In genomic region chr16:51103590-51103989, GRCh38 we compare ENCODE assay signal across 34 cellular contexts. TPM values are rescaled to one million over a fixed set of nuclear protein-coding genes. Genes with fewer than 3 reads are reported as not detected.
"Had no signal": no experiment of that assay in that cellular context is flagged by ENCODE, and none has a peak within 500 bp of the region (broad histone marks: within the 10 kb centered on the region; RNA-seq: fewer than 3 reads in every experiment).

No MANE protein-coding gene starts in this region.

- ATAC-seq: activated CD4-positive, CD25-positive, alpha-beta regulatory T cell treated with anti-CD3 and anti-CD28 coated beads, Interleukin-2, amount 50 U/mL, for 24 hours; activated CD8-positive, alpha-beta memory T cell treated with anti-CD3 and anti-CD28 coated beads, Interleukin-2, amount 10 ng/mL, durations not matched to agents 7 days and 5 days; activated CD8-positive, alpha-beta T cell treated with anti-CD3 and anti-CD28 coated beads, Interleukin-2, amount 10 ng/mL, durations not matched to agents 7 days and 5 days; activated naive CD4-positive, alpha-beta T cell treated with anti-CD3 and anti-CD28 coated beads, Interleukin-2, amount 50 U/mL, for 72 hours; activated T-cell treated with anti-CD3 and anti-CD28 coated beads, Interleukin-2, amount 50 U/mL, for 72 hours; activated T-helper 17 cell treated with anti-CD3 and anti-CD28 coated beads, Interleukin-2, amount 50 U/mL, for 72 hours; body of pancreas had no signal

- H3K9me3 ChIP-seq: adrenal gland, body of pancreas, breast epithelium had no signal

- H3K9me3 Mint-ChIP-seq: activated CD4-positive, alpha-beta memory T cell treated with anti-CD3 and anti-CD28 coated beads, Interleukin-2, amount 10 ng/mL, durations not matched to agents 7 days and 5 days; activated CD4-positive, alpha-beta T cell treated with anti-CD3 and anti-CD28 coated beads, Interleukin-2, amount 10 ng/mL, durations not matched to agents 24 days and 14 days; activated naive CD4-positive, alpha-beta T cell treated with anti-CD3 and anti-CD28 coated beads for 36 hours; activated naive CD8-positive, alpha-beta T cell treated with anti-CD3 and anti-CD28 coated beads for 36 hours; activated T-cell treated with anti-CD3 and anti-CD28 coated beads, Interleukin-2, amount 50 U/mL, for 24 hours; activated T-cell treated with anti-CD3 and anti-CD28 coated beads, Interleukin-2, amount 50 U/mL, for 72 hours; activated T-helper 1 cell treated with anti-CD3 and anti-CD28 coated beads, Interleukin-12 subunit alpha, Interleukin-12 subunit beta, Interleukin-2, Interleukin-4 antibody, amounts not matched to agents 30 ng/mL and 10 ng/mL and 1 ng/mL, durations not matched to agents 14 hours and 24 hours and 36 hours; T-helper 1 cell treated with Interleukin-12 subunit alpha and Interleukin-12 subunit beta and Interleukin-4 antibody, amounts not matched to agents 30 μg/mL and 1 μg/mL, for 36 hours; T-helper 2 cell treated with Interferon-gamma antibody and Interleukin-4, amounts not matched to agents 5 μg/mL and 100 μg/mL, for 36 hours had no signal

- H3K27me3 ChIP-seq: adrenal gland, body of pancreas, brain microvascular endothelial cell had no signal

- DNase-seq: activated CD4-positive, alpha-beta memory T cell treated with anti-CD3 and anti-CD28 coated beads, Interleukin-2, amount 10 ng/mL, durations not matched to agents 7 days and 5 days; activated CD4-positive, alpha-beta T cell treated with anti-CD3 and anti-CD28 coated beads for 4 hours; activated CD4-positive, alpha-beta T cell treated with anti-CD3 and anti-CD28 coated beads, Interleukin-2, amount 10 ng/mL, durations not matched to agents 24 days and 14 days; activated CD4-positive, alpha-beta T cell treated with anti-CD3 and anti-CD28 coated beads, Interleukin-2, amount 50 U/mL, for 48 hours; activated CD4-positive, CD25-positive, alpha-beta regulatory T cell; activated CD8-positive, alpha-beta memory T cell treated with anti-CD3 and anti-CD28 coated beads for 24 hours; activated CD8-positive, alpha-beta memory T cell treated with anti-CD3 and anti-CD28 coated beads, Interleukin-2, amount 10 ng/mL, durations not matched to agents 7 days and 5 days; activated CD8-positive, alpha-beta memory T cell treated with anti-CD3 and anti-CD28 coated beads, Interleukin-2, amount 50 U/mL, for 48 hours; activated CD8-positive, alpha-beta T cell treated with anti-CD3 and anti-CD28 coated beads, Interleukin-2, amount 10 ng/mL, durations not matched to agents 7 days and 5 days; activated effector memory CD4-positive, alpha-beta T cell treated with anti-CD3 and anti-CD28 coated beads, Interleukin-2, amount 50 U/mL, for 16 hours; activated gamma-delta T cell treated with Interleukin-2 at 50 U/mL for 16 hours; activated naive CD4-positive, alpha-beta T cell; activated naive CD4-positive, alpha-beta T cell treated with anti-CD3 and anti-CD28 coated beads for 36 hours; activated naive CD4-positive, alpha-beta T cell treated with anti-CD3 and anti-CD28 coated beads, Interleukin-2, amount 50 U/mL, for 16 hours; activated naive CD8-positive, alpha-beta T cell treated with anti-CD3 and anti-CD28 coated beads for 36 hours; activated T-cell treated with anti-CD3 and anti-CD28 coated beads, Interleukin-2, amount 50 U/mL, for 24 hours; activated T-cell treated with anti-CD3 and anti-CD28 coated beads, Interleukin-2, amount 50 U/mL, for 72 hours; adrenal gland; amniotic stem cell; aorta; body of pancreas; brain microvascular endothelial cell; central memory CD4-positive, alpha-beta T cell; T-helper 1 cell; T-helper 2 cell; T-helper 9 cell had no signal

- H3K36me3 Mint-ChIP-seq: activated CD8-positive, alpha-beta memory T cell treated with anti-CD3 and anti-CD28 coated beads, Interleukin-2, amount 10 ng/mL, durations not matched to agents 7 days and 5 days; activated naive CD4-positive, alpha-beta T cell treated with anti-CD3 and anti-CD28 coated beads, Interleukin-2, amount 50 U/mL, for 72 hours; activated naive CD8-positive, alpha-beta T cell treated with anti-CD3 and anti-CD28 coated beads for 36 hours had no signal

- H3K4me3 ChIP-seq: adrenal gland, body of pancreas, breast epithelium had no signal

- H3K36me3 ChIP-seq: adrenal gland, brain microvascular endothelial cell, breast epithelium had no signal

- H3K27me3 Mint-ChIP-seq: activated CD4-positive, alpha-beta memory T cell treated with anti-CD3 and anti-CD28 coated beads, Interleukin-2, amount 10 ng/mL, durations not matched to agents 7 days and 5 days; activated CD4-positive, alpha-beta T cell treated with anti-CD3 and anti-CD28 coated beads, Interleukin-2, amount 10 ng/mL, durations not matched to agents 24 days and 14 days; activated CD8-positive, alpha-beta memory T cell treated with anti-CD3 and anti-CD28 coated beads, Interleukin-2, amount 10 ng/mL, durations not matched to agents 7 days and 5 days; activated naive CD8-positive, alpha-beta T cell treated with anti-CD3 and anti-CD28 coated beads for 36 hours had no signal

- H3K4me3 Mint-ChIP-seq: activated CD4-positive, alpha-beta memory T cell treated with anti-CD3 and anti-CD28 coated beads, Interleukin-2, amount 10 ng/mL, durations not matched to agents 7 days and 5 days; activated CD4-positive, alpha-beta T cell treated with anti-CD3 and anti-CD28 coated beads, Interleukin-2, amount 10 ng/mL, durations not matched to agents 24 days and 14 days; activated CD8-positive, alpha-beta memory T cell treated with anti-CD3 and anti-CD28 coated beads, Interleukin-2, amount 10 ng/mL, durations not matched to agents 7 days and 5 days; activated CD8-positive, alpha-beta T cell treated with anti-CD3 and anti-CD28 coated beads, Interleukin-2, amount 10 ng/mL, durations not matched to agents 7 days and 5 days; activated naive CD4-positive, alpha-beta T cell treated with anti-CD3 and anti-CD28 coated beads for 36 hours; activated naive CD8-positive, alpha-beta T cell treated with anti-CD3 and anti-CD28 coated beads for 36 hours; activated T-cell treated with anti-CD3 and anti-CD28 coated beads, Interleukin-2, amount 50 U/mL, for 24 hours; activated T-cell treated with anti-CD3 and anti-CD28 coated beads, Interleukin-2, amount 50 U/mL, for 72 hours; activated T-helper 1 cell treated with anti-CD3 and anti-CD28 coated beads, Interleukin-12 subunit alpha, Interleukin-12 subunit beta, Interleukin-2, Interleukin-4 antibody, amounts not matched to agents 30 ng/mL and 10 ng/mL and 1 ng/mL, durations not matched to agents 14 hours and 24 hours and 36 hours; activated T-helper 17 cell treated with anti-CD3 and anti-CD28 coated beads, Interleukin-2, amount 50 U/mL, for 72 hours; T-helper 1 cell treated with Interleukin-12 subunit alpha and Interleukin-12 subunit beta and Interleukin-4 antibody, amounts not matched to agents 30 μg/mL and 1 μg/mL, for 36 hours; T-helper 2 cell treated with Interferon-gamma antibody and Interleukin-4, amounts not matched to agents 5 μg/mL and 100 μg/mL, for 36 hours had no signal

- H3K4me1 Mint-ChIP-seq: activated CD4-positive, alpha-beta memory T cell treated with anti-CD3 and anti-CD28 coated beads, Interleukin-2, amount 10 ng/mL, durations not matched to agents 7 days and 5 days; activated CD4-positive, alpha-beta T cell treated with anti-CD3 and anti-CD28 coated beads, Interleukin-2, amount 10 ng/mL, durations not matched to agents 24 days and 14 days; activated CD8-positive, alpha-beta memory T cell treated with anti-CD3 and anti-CD28 coated beads, Interleukin-2, amount 10 ng/mL, durations not matched to agents 7 days and 5 days; activated naive CD8-positive, alpha-beta T cell treated with anti-CD3 and anti-CD28 coated beads for 36 hours; activated T-helper 17 cell treated with anti-CD3 and anti-CD28 coated beads, Interleukin-2, amount 50 U/mL, for 72 hours had no signal

- H3K27ac ChIP-seq: adrenal gland, body of pancreas, brain microvascular endothelial cell, breast epithelium, VCaP had no signal

- H3K27ac Mint-ChIP-seq: activated CD4-positive, alpha-beta memory T cell treated with anti-CD3 and anti-CD28 coated beads, Interleukin-2, amount 10 ng/mL, durations not matched to agents 7 days and 5 days; activated CD4-positive, alpha-beta T cell treated with anti-CD3 and anti-CD28 coated beads, Interleukin-2, amount 10 ng/mL, durations not matched to agents 24 days and 14 days; activated CD8-positive, alpha-beta memory T cell treated with anti-CD3 and anti-CD28 coated beads, Interleukin-2, amount 10 ng/mL, durations not matched to agents 7 days and 5 days; activated CD8-positive, alpha-beta T cell treated with anti-CD3 and anti-CD28 coated beads, Interleukin-2, amount 10 ng/mL, durations not matched to agents 7 days and 5 days; activated naive CD4-positive, alpha-beta T cell treated with anti-CD3 and anti-CD28 coated beads for 36 hours; activated naive CD4-positive, alpha-beta T cell treated with anti-CD3 and anti-CD28 coated beads, Interleukin-2, amount 50 U/mL, for 72 hours; activated naive CD8-positive, alpha-beta T cell treated with anti-CD3 and anti-CD28 coated beads for 36 hours; activated T-cell treated with anti-CD3 and anti-CD28 coated beads, Interleukin-2, amount 50 U/mL, for 24 hours; activated T-cell treated with anti-CD3 and anti-CD28 coated beads, Interleukin-2, amount 50 U/mL, for 72 hours; activated T-helper 1 cell treated with anti-CD3 and anti-CD28 coated beads, Interleukin-12 subunit alpha, Interleukin-12 subunit beta, Interleukin-2, Interleukin-4 antibody, amounts not matched to agents 30 ng/mL and 10 ng/mL and 1 ng/mL, durations not matched to agents 14 hours and 24 hours and 36 hours; activated T-helper 17 cell treated with anti-CD3 and anti-CD28 coated beads, Interleukin-2, amount 50 U/mL, for 72 hours; T-helper 1 cell treated with Interleukin-12 subunit alpha and Interleukin-12 subunit beta and Interleukin-4 antibody, amounts not matched to agents 30 μg/mL and 1 μg/mL, for 36 hours; T-helper 2 cell treated with Interferon-gamma antibody and Interleukin-4, amounts not matched to agents 5 μg/mL and 100 μg/mL, for 36 hours had no signal

- H3K4me1 ChIP-seq: adrenal gland, body of pancreas, breast epithelium had no signal

RNA-seq across cellular contexts. Expression of gene SALL1, which starts 47.5 kb away (rescaled TPM):
- total RNA-seq: activated CD4-positive, alpha-beta memory T cell treated with anti-CD3 and anti-CD28 coated beads, Interleukin-2, amount 10 ng/mL, durations not matched to agents 7 days and 5 days; activated CD4-positive, alpha-beta T cell treated with anti-CD3 and anti-CD28 coated beads, Interleukin-2, amount 10 ng/mL, durations not matched to agents 24 days and 14 days; activated CD8-positive, alpha-beta memory T cell treated with anti-CD3 and anti-CD28 coated beads, Interleukin-2, amount 10 ng/mL, durations not matched to agents 7 days and 5 days; activated CD8-positive, alpha-beta T cell treated with anti-CD3 and anti-CD28 coated beads, Interleukin-2, amount 10 ng/mL, durations not matched to agents 7 days and 5 days; activated naive CD4-positive, alpha-beta T cell treated with anti-CD3 and anti-CD28 coated beads for 36 hours; activated naive CD4-positive, alpha-beta T cell treated with anti-CD3 and anti-CD28 coated beads, Interleukin-2, amount 50 U/mL, for 72 hours; activated naive CD8-positive, alpha-beta T cell treated with anti-CD3 and anti-CD28 coated beads for 36 hours; activated T-cell treated with anti-CD3 and anti-CD28 coated beads, Interleukin-2, amount 50 U/mL, for 72 hours; activated T-helper 1 cell treated with anti-CD3 and anti-CD28 coated beads, Interleukin-12 subunit alpha, Interleukin-12 subunit beta, Interleukin-2, Interleukin-4 antibody, amounts not matched to agents 30 ng/mL and 10 ng/mL and 1 ng/mL, durations not matched to agents 14 hours and 24 hours and 36 hours; activated T-helper 17 cell treated with anti-CD3 and anti-CD28 coated beads, Interleukin-2, amount 50 U/mL, for 72 hours; aorta had no signal
- polyA plus RNA-seq: aorta had no signal
